In the genomic region with DNA sequence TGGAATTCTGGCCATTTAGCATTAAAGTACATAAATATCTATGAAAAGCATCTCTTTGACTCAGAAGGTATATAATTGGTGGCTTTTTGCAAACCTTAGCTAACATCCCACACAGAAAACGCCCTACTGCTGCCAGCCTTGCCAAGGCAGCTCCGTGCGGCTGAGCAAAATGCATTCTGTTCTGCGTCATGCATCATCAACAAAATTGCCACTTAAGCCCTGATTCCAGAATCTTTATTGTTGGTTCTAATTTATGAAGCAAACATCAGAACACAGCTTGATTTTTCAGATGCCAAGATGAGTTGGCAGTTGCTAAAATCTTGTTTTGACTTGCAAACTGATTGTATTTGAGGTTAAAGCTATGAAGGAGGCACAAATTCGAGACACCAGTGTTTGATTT, we compare ENCODE assay signal across 21 cellular contexts.
DNase-seq lines count a peak whose midpoint lies in the region; TF ChIP-seq lines count a peak whose summit lies in the region.
"Had no signal": no experiment of that assay in that cellular context is flagged by ENCODE, and none has a peak within 500 bp of the region (broad histone marks: within the 10 kb centered on the region; RNA-seq: fewer than 3 reads in every experiment).

No MANE protein-coding gene starts in this region.

- H3K27ac ChIP-seq in dorsolateral prefrontal cortex, result peak overlapping the region in 24 of 59 donors; percentile 1 to 78 (median 44)
- H3K27ac ChIP-seq in testis, result no peak overlapping the region
- H3K27ac ChIP-seq: breast epithelium, colonic mucosa, neural progenitor cell, sigmoid colon, SK-N-MC, thyroid gland had no signal

- H3K4me3 ChIP-seq in dorsolateral prefrontal cortex (no peak overlapping the region), testis (no peak overlapping the region)
- H3K4me3 ChIP-seq: breast epithelium, colonic mucosa, neural progenitor cell, sigmoid colon, SK-N-MC, thyroid gland had no signal

- H3K4me1 ChIP-seq in testis, result peaks cover 4% of the 10 kb centered on the region
- H3K4me1 ChIP-seq: breast epithelium, colonic mucosa, neural progenitor cell, thyroid gland had no signal

- WGBS in testis, 2 donors, result 68 to 82% methylated on average over 5 of the region's 5 CpGs

- no peaks in the 10 kb centered on the region for H3K9me3 ChIP-seq in testis
- H3K9me3 ChIP-seq: breast epithelium, colonic mucosa, sigmoid colon, thyroid gland had no signal

- DNase-seq in NCI-H128 (lab: John Stamatoyannopoulos, UW; ENCODE audit: unreplicated experiment) (peak; percentile 39), NCI-H2227 (lab: John Stamatoyannopoulos, UW; ENCODE audit: unreplicated experiment) (peak; percentile 24), dorsolateral prefrontal cortex (peak in 7 of 10 donors; percentile 6 to 64 (median 53)), putamen (ENCODE audit: low spot score) (peak; percentile 27), testis (no peak)
- DNase-seq in activated naive CD4-positive, alpha-beta T cell (lab: John Stamatoyannopoulos, UW), result no peak
- no peak for DNase-seq in activated effector memory CD4-positive, alpha-beta T cell treated with anti-CD3 and anti-CD28 coated beads, Interleukin-2, amount 50 U/mL, for 16 hours
- DNase-seq: activated CD4-positive, alpha-beta T cell treated with anti-CD3 and anti-CD28 coated beads for 4 hours; activated naive CD4-positive, alpha-beta T cell treated with Interleukin-2 at 50 U/mL for 16 hours; activated T-cell treated with anti-CD3 and anti-CD28 coated beads, Interleukin-2, amount 50 U/mL, for 24 hours; colonic mucosa; NCI-H187 treated with DMSO at 0.1 percent for 48 hours; NCI-H524; RPMI8226; sigmoid colon; stimulated activated CD4-positive, alpha-beta T cell treated with anti-CD3 and anti-CD28 coated beads, Interleukin-15, amount 100 ng/mL, for 24 hours; stimulated activated naive CD8-positive, alpha-beta T cell treated with anti-CD3 and anti-CD28 coated beads, Interleukin-15, Interleukin-2, amounts not matched to agents 100 U/mL and 50 U/mL, for 24 hours; thyroid gland had no signal

- H3K36me3 ChIP-seq in testis (ENCODE audit: low read depth, missing control alignments), result no peaks in the 10 kb centered on the region
- H3K36me3 ChIP-seq: breast epithelium, colonic mucosa, neural progenitor cell, sigmoid colon, thyroid gland had no signal

- TF ChIP-seq POLR2A in testis (IDR thresholded peaks at IDR 0.05), result no peak

- intact Hi-C loops in dorsolateral prefrontal cortex (cut with DNase I), result no loop called here
- intact Hi-C loops in testis (cut with DNase I; ENCODE audit: low total_unique reads), result no loop called here

- H3K27me3 ChIP-seq in dorsolateral prefrontal cortex (no peaks in the 10 kb centered on the region), testis (no peaks in the 10 kb centered on the region)
- H3K27me3 ChIP-seq: breast epithelium, colonic mucosa, neural progenitor cell, sigmoid colon, thyroid gland had no signal

- TF ChIP-seq CTCF in dorsolateral prefrontal cortex (IDR thresholded peaks at IDR 0.05 in 54 of 56, conservative IDR thresholded peaks at IDR 0.05 in 2 of 56; ENCODE audit: low read depth in 1 of 56, partially characterized antibody in 56 of 56) (no peak), testis (IDR thresholded peaks at IDR 0.05) (no peak)

Comparison
In these comparisons a context has a peak if more than half of its experiments do, and no peak if none do; other contexts are left out.
1. DNase-seq: peak in NCI-H128 (single experiment), NCI-H2227 (single experiment), dorsolateral prefrontal cortex (7 of 10) and putamen (single experiment); none in activated naive CD4-positive, alpha-beta T cell (0 of 4), testis (single experiment) and activated effector memory CD4-positive, alpha-beta T cell treated with anti-CD3 and anti-CD28 coated beads, Interleukin-2, amount 50 U/mL, for 16 hours (single experiment).